Comparison of ENCODE assay signal across 19 cellular contexts in the genomic region with DNA sequence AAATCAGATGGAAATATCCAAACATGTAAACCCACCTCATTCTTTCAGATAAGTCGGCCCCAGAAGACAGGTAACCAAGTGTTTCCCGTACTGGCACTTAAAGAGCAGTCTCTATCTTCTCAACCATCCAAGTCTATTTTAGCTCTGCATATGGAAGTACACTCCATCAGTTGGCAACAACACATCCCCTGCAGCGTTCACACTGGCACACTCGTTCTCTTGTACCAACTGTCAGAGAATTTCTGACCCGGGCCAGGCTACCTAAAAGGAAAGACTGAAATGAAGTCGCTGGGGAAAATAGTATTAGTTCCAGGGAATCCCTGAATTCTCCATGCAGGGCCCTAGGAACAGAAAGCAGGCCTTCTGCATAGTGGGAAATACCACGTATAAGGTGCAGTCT.
A peak's percentile ranks its signal among the peaks of the same experiment; 100 is the strongest.
DNase-seq lines count a peak whose midpoint lies in the region; ATAC-seq and TF ChIP-seq lines count a peak whose summit lies in the region.
"Had no signal": no experiment of that assay in that cellular context is flagged by ENCODE, and none has a peak within 500 bp of the region (broad histone marks: within the 10 kb centered on the region; RNA-seq: fewer than 3 reads in every experiment).

No MANE protein-coding gene starts in this region.

- H3K4me1 ChIP-seq in heart left ventricle: peaks cover 0 to 50% (median 15%) of the 10 kb centered on the region in 12 donors

- H3K4me1 Mint-ChIP-seq in glutamatergic neuron (ENCODE audit: low read depth, unreplicated experiment) (peaks cover 34% of the 10 kb centered on the region), type B pancreatic cell (ENCODE audit: unreplicated experiment) (peaks cover 7% of the 10 kb centered on the region)

- no peaks in the 10 kb centered on the region for H3K9me3 ChIP-seq in heart left ventricle

- intact Hi-C loops in heart left ventricle (cut with DNase I): loop anchor here in 3 of 10 donors (5.0 kb wide), 3 partner anchors 39 to 54 kb away; no protein-coding TSS in a partner anchor
- intact Hi-C loops in left ventricle myocardium superior (cut with micrococcal nuclease): no loop called here

- H3K27ac Mint-ChIP-seq in glutamatergic neuron (ENCODE audit: unreplicated experiment) (peak overlapping the region; percentile 57), type B pancreatic cell (no peak overlapping the region)

- 47 to 62% (median 61%) methylated on average over 7 of the region's 7 CpGs for whole genome bisulfite sequencing in heart left ventricle, 4 donors

- H3K27me3 ChIP-seq in heart left ventricle: no peaks in the 10 kb centered on the region

- peak overlapping the region; percentile 85 for H3K4me3 Mint-ChIP-seq in glutamatergic neuron (ENCODE audit: unreplicated experiment)
- H3K4me3 Mint-ChIP-seq in type B pancreatic cell: peak overlapping the region; percentile 81

- H3K36me3 Mint-ChIP-seq in glutamatergic neuron (ENCODE audit: unreplicated experiment) (no peaks in the 10 kb centered on the region), type B pancreatic cell (no peaks in the 10 kb centered on the region)
- H3K36me3 Mint-ChIP-seq: CD4-positive, CD25-positive, alpha-beta regulatory T cell had no signal

- H3K9me3 Mint-ChIP-seq in glutamatergic neuron (ENCODE audit: unreplicated experiment) (peaks cover 8% of the 10 kb centered on the region), type B pancreatic cell (no peaks in the 10 kb centered on the region)

- TF ChIP-seq CTCF in heart left ventricle (IDR thresholded peaks at IDR 0.05) (no peak), glutamatergic neuron (IDR thresholded peaks at IDR 0.05; ENCODE audit: partially characterized antibody, unreplicated experiment) (no peak), type B pancreatic cell (conservative IDR thresholded peaks at IDR 0.05) (no peak)

- peaks cover 2% of the 10 kb centered on the region for H3K27me3 Mint-ChIP-seq in glutamatergic neuron (ENCODE audit: unreplicated experiment)
- H3K27me3 Mint-ChIP-seq in type B pancreatic cell: peaks cover 52% of the 10 kb centered on the region

- ATAC-seq in heart left ventricle (no peak), left ventricle myocardium superior (no peak), GM18505 (IDR thresholded peaks at IDR 0.05; ENCODE audit: unreplicated experiment) (no peak)
- ATAC-seq: K562 had no signal

- peak overlapping the region in 8 of 12 donors; percentile 48 to 94 (median 87) for H3K27ac ChIP-seq in heart left ventricle

- no peaks in the 10 kb centered on the region for H3K36me3 ChIP-seq in heart left ventricle

- H3K4me3 ChIP-seq in heart left ventricle: peak overlapping the region in 8 of 12 donors; percentile 74 to 95 (median 80)
- H3K4me3 ChIP-seq: K562 had no signal

- DNase-seq in heart left ventricle: no peak
- no peak for DNase-seq in left ventricle myocardium superior
- peak; percentile 72 for DNase-seq in NCI-H69 (lab: John Stamatoyannopoulos, UW)
- no peak for DNase-seq in glutamatergic neuron
- no peak for DNase-seq in type B pancreatic cell (ENCODE audit: extremely low spot score, unreplicated experiment)
- no peak for DNase-seq in activated CD4-positive, CD25-positive, alpha-beta regulatory T cell treated with anti-CD3 and anti-CD28 coated beads, Interleukin-2, amount 50 U/mL, for 72 hours
- DNase-seq in amygdala (lab: John Stamatoyannopoulos, UW): no peak
- DNase-seq: 8988T; CD4-positive, CD25-positive, alpha-beta regulatory T cell; DMS53; EL; NCI-H1092 treated with DMSO at 0.1 percent for 48 hours; NCI-H2081; NCI-H510A; NCI-H82; OCI-M1; SHP77 had no signal

- no peak for TF ChIP-seq POLR2A in heart left ventricle (IDR thresholded peaks at IDR 0.05)
- no peak for TF ChIP-seq POLR2A in GM18505 (IDR thresholded peaks at IDR 0.05; ENCODE audit: borderline replicate concordance, extremely low read depth, insufficient read depth, insufficient read length)
